Comparison of ENCODE assay signal across 8 cellular contexts in the genomic region with DNA sequence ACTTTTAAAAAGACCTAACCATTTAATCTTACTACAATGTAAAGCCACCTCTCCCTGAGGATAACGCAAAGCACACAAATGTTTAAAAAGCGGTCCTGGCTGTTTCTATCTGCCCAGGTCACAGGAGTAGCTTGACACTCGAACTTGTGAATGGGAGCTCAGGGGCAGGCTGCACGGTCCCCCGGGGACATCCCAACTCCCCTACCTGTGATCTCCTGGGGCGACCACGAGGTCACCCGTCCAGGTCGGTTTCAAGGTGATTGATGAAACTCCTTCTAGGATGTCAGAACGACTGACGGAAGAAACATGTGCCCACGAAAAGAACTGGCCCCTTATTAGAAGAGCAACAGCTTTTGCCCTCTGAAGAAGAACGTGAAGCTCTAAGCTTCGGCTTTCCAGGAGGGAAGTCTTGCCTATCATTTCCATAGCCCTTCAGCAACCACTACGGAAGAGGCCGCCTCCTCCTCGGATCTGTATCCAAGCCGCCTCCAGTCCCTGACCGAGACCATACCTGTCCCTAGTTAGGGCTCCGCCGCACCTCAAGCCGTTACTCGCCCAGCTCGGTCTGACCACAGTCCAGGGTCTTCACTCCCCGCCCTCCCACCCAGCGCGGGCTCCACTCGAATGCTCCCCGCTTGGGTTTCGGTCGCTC. TPM values are rescaled to one million over a fixed set of nuclear protein-coding genes. Genes with fewer than 3 reads are reported as not detected.
DNase-seq lines count a peak whose midpoint lies in the region; ATAC-seq and TF ChIP-seq lines count a peak whose summit lies in the region.

No MANE protein-coding gene starts in this region.

- H3K36me3 ChIP-seq in adrenal gland (replicated peaks in 1 of 2) (peaks cover 0 to 24% of the 10 kb centered on the region in 2 donors), iPS-20b (ENCODE audit: insufficient read depth, low read depth, low read length) (peaks cover 42% of the 10 kb centered on the region)

- TF ChIP-seq CTCF in adrenal gland (IDR thresholded peaks at IDR 0.05): no peak

- intact Hi-C loops in adrenal gland (cut with DNase I): no loop called here

- H3K4me1 ChIP-seq in adrenal gland (replicated peaks in 1 of 2) (peaks cover 10 to 11% of the 10 kb centered on the region in 2 donors), iPS-20b (ENCODE audit: insufficient read depth, low read length) (no peaks in the 10 kb centered on the region)

- peak overlapping the region in 4 of 5 donors; percentile 87 to 99 (median 94) for H3K27ac ChIP-seq in adrenal gland
- no peak overlapping the region for H3K27ac ChIP-seq in iPS-20b (ENCODE audit: low read length)

- peak overlapping the region; percentile 96 for H3K9ac ChIP-seq in iPS-20b (ENCODE audit: low read depth, low read length)

- no peak for TF ChIP-seq POLR2A in adrenal gland (IDR thresholded peaks at IDR 0.05)

- WGBS in adrenal gland, 4 donors: 0 to 4% (median 0%) methylated on average over 14 to 31 of the region's 31 CpGs

- peak; percentile 31 for DNase-seq in activated CD4-positive, CD25-positive, alpha-beta regulatory T cell treated with anti-CD3 and anti-CD28 coated beads, Interleukin-2, amount 50 U/mL, for 72 hours
- DNase-seq in NCI-H69 (lab: John Stamatoyannopoulos, UW) (peak; percentile 68), adrenal gland (peak in 4 of 7 donors; percentile 22 to 44 (median 34)), NCI-H1436 (lab: John Stamatoyannopoulos, UW) (no peak), GF-D8 (lab: John Stamatoyannopoulos, UW) (no peak)
- DNase-seq in stimulated activated CD4-positive, alpha-beta T cell treated with anti-CD3 and anti-CD28 coated beads, Interleukin-4, amount 100 ng/mL, for 24 hours: peak; percentile 20

- no peak for ATAC-seq in activated CD4-positive, CD25-positive, alpha-beta regulatory T cell treated with anti-CD3 and anti-CD28 coated beads, Interleukin-2, amount 50 U/mL, for 24 hours

- no peaks in the 10 kb centered on the region for H3K27me3 ChIP-seq in adrenal gland
- no peaks in the 10 kb centered on the region for H3K27me3 ChIP-seq in iPS-20b (ENCODE audit: insufficient read depth, low read length)

- peak overlapping the region in 3 of 4 donors; percentile 43 to 83 (median 79) for H3K4me3 ChIP-seq in adrenal gland
- H3K4me3 ChIP-seq in iPS-20b (ENCODE audit: low read length): peak overlapping the region; percentile 93

- H3K9me3 ChIP-seq in adrenal gland (replicated peaks in 1 of 3) (no peaks in the 10 kb centered on the region), iPS-20b (ENCODE audit: insufficient read depth, low read depth, low read length) (no peaks in the 10 kb centered on the region)

RNA-seq across cellular contexts. Expression of a gene that starts 0.4 kb away (rescaled TPM):
- total RNA-seq in adrenal gland: 100 to 1,000 TPM in 1 of 8 donors, 10 to 100 TPM in 7; 15.0 to 173 (median 53.0) TPM
- polyA plus RNA-seq in adrenal gland: 100 to 1,000 TPM in 1 of 3 donors, 10 to 100 TPM in 2; 31.0 to 241 (median 32.4) TPM

Comparison
In these comparisons a context has a peak if more than half of its experiments do, and no peak if none do; other contexts are left out.
1. DNase-seq: peak in activated CD4-positive, CD25-positive, alpha-beta regulatory T cell treated with anti-CD3 and anti-CD28 coated beads, Interleukin-2, amount 50 U/mL, for 72 hours (single experiment), NCI-H69 (single experiment), adrenal gland (4 of 7) and stimulated activated CD4-positive, alpha-beta T cell treated with anti-CD3 and anti-CD28 coated beads, Interleukin-4, amount 100 ng/mL, for 24 hours (single experiment); none in NCI-H1436 (single experiment) and GF-D8 (single experiment).